8 cellular contexts compared by ENCODE assay signal in the genomic region with DNA sequence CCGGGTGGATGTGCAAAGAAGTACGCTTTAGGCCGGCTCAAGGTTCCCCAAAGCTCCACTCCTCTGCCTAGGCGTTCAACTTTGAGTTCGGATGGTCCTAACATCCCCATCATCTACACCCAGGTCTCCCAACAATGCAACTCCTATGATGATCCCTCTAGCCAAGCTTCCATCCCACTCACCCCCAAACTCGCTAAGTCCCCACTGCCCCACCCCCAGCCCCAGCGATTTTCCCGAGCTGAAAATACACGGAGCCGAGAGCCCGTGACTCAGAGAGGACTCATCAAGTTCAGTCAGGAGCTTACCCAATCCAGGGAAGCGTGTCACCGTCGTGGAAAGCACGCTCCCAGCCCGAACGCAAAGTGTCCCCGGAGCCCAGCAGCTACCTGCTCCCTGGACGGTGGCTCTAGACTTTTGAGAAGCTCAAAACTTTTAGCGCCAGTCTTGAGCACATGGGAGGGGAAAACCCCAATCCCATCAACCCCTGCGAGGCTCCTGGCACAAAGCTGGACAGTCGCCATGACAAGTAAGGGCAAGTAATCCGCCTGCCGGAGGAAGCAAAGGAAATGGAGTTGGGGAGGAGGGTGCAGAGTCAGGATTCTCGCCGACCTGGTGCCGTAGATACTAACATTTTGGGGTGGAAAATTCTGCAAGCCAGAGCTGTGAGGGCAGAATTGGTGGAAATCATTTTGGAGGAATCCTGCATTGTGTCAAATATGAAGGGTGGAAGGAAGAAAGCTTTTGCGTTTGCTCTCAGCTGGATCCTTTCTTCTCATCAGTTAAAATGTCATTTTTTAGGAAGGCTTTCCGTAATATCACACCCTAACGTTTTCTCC. TPM values are rescaled to one million over a fixed set of nuclear protein-coding genes. Genes with fewer than 3 reads are reported as not detected.
DNase-seq lines count a peak whose midpoint lies in the region; ATAC-seq and TF ChIP-seq lines count a peak whose summit lies in the region.

A gene (minus strand): TSS at position 419 of the 836 bp plus-strand sequence. CDS start 10,896 bp downstream, outside the sequence.

- peak within 1 kb of the TSS; percentile 76 for H3K4me3 ChIP-seq in colonic mucosa

- TF ChIP-seq CTCF in colonic mucosa (IDR thresholded peaks at IDR 0.05): no peak

- peak; percentile 95 for DNase-seq in ELF-1 (ENCODE audit: low read depth, low spot score)
- peak; percentile 65 for DNase-seq in NCI-H526 treated with DMSO at 0.1 percent for 48 hours (lab: John Stamatoyannopoulos, UW)
- peak; percentile 92 for DNase-seq in activated CD4-positive, alpha-beta T cell treated with anti-CD3 and anti-CD28 coated beads for 48 hours
- peak; percentile 95 for DNase-seq in colonic mucosa
- DNase-seq in stimulated activated CD4-positive, alpha-beta T cell treated with anti-CD3 and anti-CD28 coated beads, Interleukin-1b, Interleukin-23, amount 100 ng/mL, for 1 hour (ENCODE audit: low read depth in 2 of 2): peak; percentile 72 to 76

- peaks cover 11% of the 10 kb centered on the region for H3K4me1 ChIP-seq in colonic mucosa

- H3K9me3 ChIP-seq in colonic mucosa: no peaks in the 10 kb centered on the region

- intact Hi-C loops in colonic mucosa (cut with DNase I): loop anchor here (5.0 kb wide), 1 partner anchor 55 kb away; a partner anchor contains a TSS

- ATAC-seq in HG03432 (IDR thresholded peaks at IDR 0.05; ENCODE audit: unreplicated experiment) (peak; percentile 30), GM19023 (IDR thresholded peaks at IDR 0.05; ENCODE audit: unreplicated experiment) (no peak)

- peak within 1 kb of the TSS; percentile 82 to 100 for H3K9ac ChIP-seq in colonic mucosa (ENCODE audit: low read depth in 2 of 2, low read length in 2 of 2)

- H3K36me3 ChIP-seq in colonic mucosa: no peaks in the 10 kb centered on the region

- no peaks in the 10 kb centered on the region for H3K27me3 ChIP-seq in colonic mucosa
- H3K27me3 ChIP-seq in layer of hippocampus (ENCODE audit: control insufficient read depth, insufficient read depth, low read length): no peaks in the 10 kb centered on the region

- H3K27ac ChIP-seq in colonic mucosa (peak within 1 kb of the TSS; percentile 97), layer of hippocampus (ENCODE audit: low read depth, low read length) (peak within 1 kb of the TSS; percentile 99)

RNA-seq across cellular contexts. Expression of the gene that starts here (rescaled TPM):
- total RNA-seq in colonic mucosa: 10 to 100 TPM; 64.3 to 90.0 TPM
